Comparison of ENCODE assay signal across 1 cellular context in genomic region chr3:37988931-37989525, GRCh38.
TF ChIP-seq lines count a peak whose summit lies in the region.

No MANE protein-coding gene starts in this region.

TF ChIP-seq in IMR-90, 13 proteins besides CTCF, POLR2A, EP300 and RAD21:
- TF ChIP-seq CHD1 (IDR thresholded peaks at IDR 0.05; ENCODE audit: low read depth, low read length): no peak
